ENCODE assay signal across 23 cellular contexts in genomic region chrX:16516473-16516872, GRCh38.
DNase-seq lines count a peak whose midpoint lies in the region; ATAC-seq and TF ChIP-seq lines count a peak whose summit lies in the region.
"Had no signal": no experiment of that assay in that cellular context is flagged by ENCODE, and none has a peak within 500 bp of the region (broad histone marks: within the 10 kb centered on the region; RNA-seq: fewer than 3 reads in every experiment).

No MANE protein-coding gene starts in this region.

- H3K9me2 ChIP-seq in SK-N-SH, result no peaks in the 10 kb centered on the region

- ATAC-seq in HG03342 (IDR thresholded peaks at IDR 0.05; ENCODE audit: unreplicated experiment), result no peak
- ATAC-seq: activated CD8-positive, alpha-beta T cell treated with anti-CD3 and anti-CD28 coated beads for 36 hours; lower lobe of right lung; naive thymus-derived CD8-positive, alpha-beta T cell; stimulated activated memory B cell treated with anti-CD40 and anti-IgM and Interleukin-4, amounts not matched to agents 10 μg/mL and 1 μg/mL and 100 μg/mL, for 72 hours had no signal

- H3K27me3 ChIP-seq in SK-N-SH (ENCODE audit: insufficient read depth), result no peaks in the 10 kb centered on the region
- H3K27me3 ChIP-seq: transverse colon had no signal

- WGBS in SK-N-SH (ENCODE audit: low lambda C conversion rate), result 52% methylated on average over 1 of the region's 1 CpG

- no peak overlapping the region; the same call in 1 of the 2 replicates for H3K4me2 ChIP-seq in SK-N-SH

- TF ChIP-seq EP300 in SK-N-SH (IDR thresholded peaks at IDR 0.05; ENCODE audit: borderline replicate concordance in 1 of 2, low read depth in 1 of 2, low read length in 1 of 2), result no peak

- no peaks in the 10 kb centered on the region for H3K9me3 ChIP-seq in SK-N-SH
- H3K9me3 ChIP-seq: lower lobe of right lung, transverse colon had no signal

- H3F3A ChIP-seq in SK-N-SH (replicated peaks; ENCODE audit: insufficient read depth), result peaks cover 4% of the 10 kb centered on the region

- H3K36me3 ChIP-seq in SK-N-SH (replicated peaks in 1 of 2; ENCODE audit: control insufficient read depth in 1 of 2, insufficient read depth in 2 of 2, low read length in 1 of 2), result no peaks in the 10 kb centered on the region
- H3K36me3 ChIP-seq: lower lobe of right lung, transverse colon had no signal

- H3K79me2 ChIP-seq in SK-N-SH (ENCODE audit: insufficient read depth), result no peaks in the 10 kb centered on the region

- peak overlapping the region in 1 of 2 experiments; percentile 44; a peak in 1 of 4 replicates for H3K27ac ChIP-seq in SK-N-SH (ENCODE audit: low read depth in 2 of 2, low read length in 1 of 2)
- H3K27ac ChIP-seq: dorsolateral prefrontal cortex, lower lobe of right lung, transverse colon had no signal

- CTCF ChIA-PET in SK-N-SH (lab: Yijun Ruan, JAX), result no interaction called here

- H3K9ac ChIP-seq in SK-N-SH, result no peak overlapping the region

- POLR2A ChIA-PET in SK-N-SH (lab: Yijun Ruan, JAX), result no interaction called here

- no peaks in the 10 kb centered on the region for H4K20me1 ChIP-seq in SK-N-SH (ENCODE audit: insufficient read depth)

- DNase-seq in EH (ENCODE audit: low read depth) (peak; percentile 71), MV-4-11 (lab: John Stamatoyannopoulos, UW) (peak; percentile 80), SK-N-SH (no peak), myocyte (ENCODE audit: low read depth) (peak; percentile 0), epidermal melanocyte (ENCODE audit: insufficient read length, low spot score) (no peak), NCI-H345 (lab: John Stamatoyannopoulos, UW) (no peak)
- DNase-seq: activated CD8-positive, alpha-beta memory T cell treated with anti-CD3 and anti-CD28 coated beads, Interleukin-2, amount 50 U/mL, for 48 hours; activated CD8-positive, alpha-beta T cell treated with anti-CD3 and anti-CD28 coated beads for 36 hours; activated naive CD4-positive, alpha-beta T cell treated with anti-CD3 and anti-CD28 coated beads for 36 hours; amygdala; DMS79; dorsolateral prefrontal cortex; GF-D8; hippocampal formation; lower lobe of right lung; naive thymus-derived CD8-positive, alpha-beta T cell; NCI-H1436 treated with DMSO at 0.1 percent for 48 hours; NCI-H226; NCI-H748 treated with DMSO at 0.1 percent for 48 hours; occipital lobe; transverse colon had no signal

- no peak overlapping the region for H3K4me3 ChIP-seq in SK-N-SH (ENCODE audit: low read depth in 2 of 2, low read length in 1 of 2)
- H3K4me3 ChIP-seq: dorsolateral prefrontal cortex, lower lobe of right lung, transverse colon had no signal

- TF ChIP-seq RAD21 in SK-N-SH (IDR thresholded peaks at IDR 0.05; ENCODE audit: low read length), result no peak

- peaks cover 4 to 7% of the 10 kb centered on the region in 2 experiments; a peak in 2 of 4 replicates for H3K4me1 ChIP-seq in SK-N-SH (ENCODE audit: control insufficient read depth in 1 of 2, insufficient read depth in 2 of 2, low read depth in 1 of 2, low read length in 1 of 2)
- H3K4me1 ChIP-seq: lower lobe of right lung, transverse colon had no signal

- no peak for TF ChIP-seq CTCF in SK-N-SH (IDR thresholded peaks at IDR 0.05)

- H2AFZ ChIP-seq in SK-N-SH (ENCODE audit: low read depth), result peak overlapping the region; percentile 57; the same call in 1 of the 2 replicates

TF ChIP-seq in SK-N-SH, 30 proteins besides CTCF, POLR2A, EP300 and RAD21:
- TF ChIP-seq RFX5 (IDR thresholded peaks at IDR 0.05; ENCODE audit: low read length) (no peak), MXI1 (IDR thresholded peaks at IDR 0.05; ENCODE audit: low read depth, low read length) (no peak), MAX (IDR thresholded peaks at IDR 0.05; ENCODE audit: low read depth) (no peak), TEAD4 (IDR thresholded peaks at IDR 0.05; ENCODE audit: borderline replicate concordance, insufficient read depth) (no peak), RCOR1 (IDR thresholded peaks at IDR 0.05; ENCODE audit: low read length) (no peak), SIN3A (IDR thresholded peaks at IDR 0.05; ENCODE audit: borderline replicate concordance, low read depth, low read length) (no peak)
TF ChIP-seq in SK-N-SH: peak in this region for 0.

Comparison
In these comparisons a context has a peak if more than half of its experiments do, and no peak if none do; other contexts are left out.
1. DNase-seq: peak in EH (single experiment), MV-4-11 (single experiment) and myocyte (single experiment); none in SK-N-SH (single experiment), epidermal melanocyte (single experiment) and NCI-H345 (single experiment).